Comparison of ENCODE assay signal across 2 cellular contexts in the genomic region with DNA sequence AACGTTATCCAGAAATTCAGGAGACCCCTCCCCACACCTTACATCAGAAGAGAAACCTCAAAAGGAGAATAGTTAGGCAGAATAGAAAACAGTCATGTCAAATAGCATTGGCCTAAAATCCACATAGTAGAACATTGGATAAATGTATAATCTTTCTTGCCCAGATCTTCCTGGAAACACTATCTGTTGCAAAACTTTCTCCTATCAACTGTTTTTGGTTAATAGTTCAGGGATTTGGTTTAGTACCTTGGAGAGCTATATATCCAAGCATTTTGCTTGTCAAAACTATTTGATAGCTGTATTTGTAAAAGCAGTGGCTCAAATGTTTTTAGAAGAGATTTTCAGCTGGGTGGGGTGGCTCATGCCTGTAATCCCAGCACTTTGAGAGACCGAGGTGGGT.
TF ChIP-seq lines count a peak whose summit lies in the region.

No MANE protein-coding gene starts in this region.

TF ChIP-seq in liver, 16 proteins besides CTCF, POLR2A, EP300 and RAD21 (continued from another document):
- TF ChIP-seq, protein P1, sequence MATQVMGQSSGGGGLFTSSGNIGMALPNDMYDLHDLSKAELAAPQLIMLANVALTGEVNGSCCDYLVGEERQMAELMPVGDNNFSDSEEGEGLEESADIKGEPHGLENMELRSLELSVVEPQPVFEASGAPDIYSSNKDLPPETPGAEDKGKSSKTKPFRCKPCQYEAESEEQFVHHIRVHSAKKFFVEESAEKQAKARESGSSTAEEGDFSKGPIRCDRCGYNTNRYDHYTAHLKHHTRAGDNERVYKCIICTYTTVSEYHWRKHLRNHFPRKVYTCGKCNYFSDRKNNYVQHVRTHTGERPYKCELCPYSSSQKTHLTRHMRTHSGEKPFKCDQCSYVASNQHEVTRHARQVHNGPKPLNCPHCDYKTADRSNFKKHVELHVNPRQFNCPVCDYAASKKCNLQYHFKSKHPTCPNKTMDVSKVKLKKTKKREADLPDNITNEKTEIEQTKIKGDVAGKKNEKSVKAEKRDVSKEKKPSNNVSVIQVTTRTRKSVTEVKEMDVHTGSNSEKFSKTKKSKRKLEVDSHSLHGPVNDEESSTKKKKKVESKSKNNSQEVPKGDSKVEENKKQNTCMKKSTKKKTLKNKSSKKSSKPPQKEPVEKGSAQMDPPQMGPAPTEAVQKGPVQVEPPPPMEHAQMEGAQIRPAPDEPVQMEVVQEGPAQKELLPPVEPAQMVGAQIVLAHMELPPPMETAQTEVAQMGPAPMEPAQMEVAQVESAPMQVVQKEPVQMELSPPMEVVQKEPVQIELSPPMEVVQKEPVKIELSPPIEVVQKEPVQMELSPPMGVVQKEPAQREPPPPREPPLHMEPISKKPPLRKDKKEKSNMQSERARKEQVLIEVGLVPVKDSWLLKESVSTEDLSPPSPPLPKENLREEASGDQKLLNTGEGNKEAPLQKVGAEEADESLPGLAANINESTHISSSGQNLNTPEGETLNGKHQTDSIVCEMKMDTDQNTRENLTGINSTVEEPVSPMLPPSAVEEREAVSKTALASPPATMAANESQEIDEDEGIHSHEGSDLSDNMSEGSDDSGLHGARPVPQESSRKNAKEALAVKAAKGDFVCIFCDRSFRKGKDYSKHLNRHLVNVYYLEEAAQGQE (IDR thresholded peaks at IDR 0.05): peak; percentile 96
- TF ChIP-seq, protein P2, sequence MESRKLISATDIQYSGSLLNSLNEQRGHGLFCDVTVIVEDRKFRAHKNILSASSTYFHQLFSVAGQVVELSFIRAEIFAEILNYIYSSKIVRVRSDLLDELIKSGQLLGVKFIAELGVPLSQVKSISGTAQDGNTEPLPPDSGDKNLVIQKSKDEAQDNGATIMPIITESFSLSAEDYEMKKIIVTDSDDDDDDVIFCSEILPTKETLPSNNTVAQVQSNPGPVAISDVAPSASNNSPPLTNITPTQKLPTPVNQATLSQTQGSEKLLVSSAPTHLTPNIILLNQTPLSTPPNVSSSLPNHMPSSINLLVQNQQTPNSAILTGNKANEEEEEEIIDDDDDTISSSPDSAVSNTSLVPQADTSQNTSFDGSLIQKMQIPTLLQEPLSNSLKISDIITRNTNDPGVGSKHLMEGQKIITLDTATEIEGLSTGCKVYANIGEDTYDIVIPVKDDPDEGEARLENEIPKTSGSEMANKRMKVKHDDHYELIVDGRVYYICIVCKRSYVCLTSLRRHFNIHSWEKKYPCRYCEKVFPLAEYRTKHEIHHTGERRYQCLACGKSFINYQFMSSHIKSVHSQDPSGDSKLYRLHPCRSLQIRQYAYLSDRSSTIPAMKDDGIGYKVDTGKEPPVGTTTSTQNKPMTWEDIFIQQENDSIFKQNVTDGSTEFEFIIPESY (IDR thresholded peaks at IDR 0.05): no peak

TF ChIP-seq in HepG2, 621 proteins besides CTCF, POLR2A, EP300 and RAD21 (continued from another document):
- TF ChIP-seq, protein P3, sequence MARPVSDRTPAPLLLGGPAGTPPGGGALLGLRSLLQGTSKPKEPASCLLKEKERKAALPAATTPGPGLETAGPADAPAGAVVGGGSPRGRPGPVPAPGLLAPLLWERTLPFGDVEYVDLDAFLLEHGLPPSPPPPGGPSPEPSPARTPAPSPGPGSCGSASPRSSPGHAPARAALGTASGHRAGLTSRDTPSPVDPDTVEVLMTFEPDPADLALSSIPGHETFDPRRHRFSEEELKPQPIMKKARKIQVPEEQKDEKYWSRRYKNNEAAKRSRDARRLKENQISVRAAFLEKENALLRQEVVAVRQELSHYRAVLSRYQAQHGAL (CRISPR knock-in tag; IDR thresholded peaks at IDR 0.05; ENCODE audit: not compliant biosample characterization): no peak
- TF ChIP-seq, protein P4, sequence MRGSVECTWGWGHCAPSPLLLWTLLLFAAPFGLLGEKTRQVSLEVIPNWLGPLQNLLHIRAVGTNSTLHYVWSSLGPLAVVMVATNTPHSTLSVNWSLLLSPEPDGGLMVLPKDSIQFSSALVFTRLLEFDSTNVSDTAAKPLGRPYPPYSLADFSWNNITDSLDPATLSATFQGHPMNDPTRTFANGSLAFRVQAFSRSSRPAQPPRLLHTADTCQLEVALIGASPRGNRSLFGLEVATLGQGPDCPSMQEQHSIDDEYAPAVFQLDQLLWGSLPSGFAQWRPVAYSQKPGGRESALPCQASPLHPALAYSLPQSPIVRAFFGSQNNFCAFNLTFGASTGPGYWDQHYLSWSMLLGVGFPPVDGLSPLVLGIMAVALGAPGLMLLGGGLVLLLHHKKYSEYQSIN (CRISPR knock-in tag; IDR thresholded peaks at IDR 0.05; ENCODE audit: borderline replicate concordance): no peak
- TF ChIP-seq TBX3 (IDR thresholded peaks at IDR 0.05; ENCODE audit: borderline replicate concordance): no peak
- TF ChIP-seq ZNF143 (CRISPR knock-in tag; IDR thresholded peaks at IDR 0.05): no peak
- TF ChIP-seq ZNF569 (CRISPR knock-in tag; IDR thresholded peaks at IDR 0.05; ENCODE audit: borderline replicate concordance): no peak
- no peak for TF ChIP-seq ZNF33B (CRISPR knock-in tag; IDR thresholded peaks at IDR 0.05)
- no peak for TF ChIP-seq SIN3A (IDR thresholded peaks at IDR 0.05; ENCODE audit: borderline replicate concordance, low read depth, low read length)
- TF ChIP-seq, protein P5, sequence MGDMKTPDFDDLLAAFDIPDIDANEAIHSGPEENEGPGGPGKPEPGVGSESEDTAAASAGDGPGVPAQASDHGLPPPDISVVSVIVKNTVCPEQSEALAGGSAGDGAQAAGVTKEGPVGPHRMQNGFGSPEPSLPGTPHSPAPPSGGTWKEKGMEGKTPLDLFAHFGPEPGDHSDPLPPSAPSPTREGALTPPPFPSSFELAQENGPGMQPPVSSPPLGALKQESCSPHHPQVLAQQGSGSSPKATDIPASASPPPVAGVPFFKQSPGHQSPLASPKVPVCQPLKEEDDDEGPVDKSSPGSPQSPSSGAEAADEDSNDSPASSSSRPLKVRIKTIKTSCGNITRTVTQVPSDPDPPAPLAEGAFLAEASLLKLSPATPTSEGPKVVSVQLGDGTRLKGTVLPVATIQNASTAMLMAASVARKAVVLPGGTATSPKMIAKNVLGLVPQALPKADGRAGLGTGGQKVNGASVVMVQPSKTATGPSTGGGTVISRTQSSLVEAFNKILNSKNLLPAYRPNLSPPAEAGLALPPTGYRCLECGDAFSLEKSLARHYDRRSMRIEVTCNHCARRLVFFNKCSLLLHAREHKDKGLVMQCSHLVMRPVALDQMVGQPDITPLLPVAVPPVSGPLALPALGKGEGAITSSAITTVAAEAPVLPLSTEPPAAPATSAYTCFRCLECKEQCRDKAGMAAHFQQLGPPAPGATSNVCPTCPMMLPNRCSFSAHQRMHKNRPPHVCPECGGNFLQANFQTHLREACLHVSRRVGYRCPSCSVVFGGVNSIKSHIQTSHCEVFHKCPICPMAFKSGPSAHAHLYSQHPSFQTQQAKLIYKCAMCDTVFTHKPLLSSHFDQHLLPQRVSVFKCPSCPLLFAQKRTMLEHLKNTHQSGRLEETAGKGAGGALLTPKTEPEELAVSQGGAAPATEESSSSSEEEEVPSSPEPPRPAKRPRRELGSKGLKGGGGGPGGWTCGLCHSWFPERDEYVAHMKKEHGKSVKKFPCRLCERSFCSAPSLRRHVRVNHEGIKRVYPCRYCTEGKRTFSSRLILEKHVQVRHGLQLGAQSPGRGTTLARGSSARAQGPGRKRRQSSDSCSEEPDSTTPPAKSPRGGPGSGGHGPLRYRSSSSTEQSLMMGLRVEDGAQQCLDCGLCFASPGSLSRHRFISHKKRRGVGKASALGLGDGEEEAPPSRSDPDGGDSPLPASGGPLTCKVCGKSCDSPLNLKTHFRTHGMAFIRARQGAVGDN (CRISPR knock-in tag; IDR thresholded peaks at IDR 0.05): no peak
- no peak for TF ChIP-seq ZC3H4 (CRISPR knock-in tag; IDR thresholded peaks at IDR 0.05; ENCODE audit: borderline replicate concordance)
- TF ChIP-seq ELF1 (CRISPR knock-in tag; IDR thresholded peaks at IDR 0.05): no peak
- TF ChIP-seq ZNF335 (CRISPR knock-in tag; IDR thresholded peaks at IDR 0.05): no peak
- TF ChIP-seq ZNF773 (CRISPR knock-in tag; IDR thresholded peaks at IDR 0.05; ENCODE audit: borderline replicate concordance): no peak
- no peak for TF ChIP-seq SOX6 (IDR thresholded peaks at IDR 0.05)
- no peak for TF ChIP-seq SOX6 (CRISPR knock-in tag; IDR thresholded peaks at IDR 0.05)
- TF ChIP-seq KLF16 (CRISPR knock-in tag; IDR thresholded peaks at IDR 0.05): no peak
- no peak for TF ChIP-seq ZNF460 (CRISPR knock-in tag; IDR thresholded peaks at IDR 0.05; ENCODE audit: borderline replicate concordance)
